Comparison of ENCODE assay signal across 16 cellular contexts in the genomic region with DNA sequence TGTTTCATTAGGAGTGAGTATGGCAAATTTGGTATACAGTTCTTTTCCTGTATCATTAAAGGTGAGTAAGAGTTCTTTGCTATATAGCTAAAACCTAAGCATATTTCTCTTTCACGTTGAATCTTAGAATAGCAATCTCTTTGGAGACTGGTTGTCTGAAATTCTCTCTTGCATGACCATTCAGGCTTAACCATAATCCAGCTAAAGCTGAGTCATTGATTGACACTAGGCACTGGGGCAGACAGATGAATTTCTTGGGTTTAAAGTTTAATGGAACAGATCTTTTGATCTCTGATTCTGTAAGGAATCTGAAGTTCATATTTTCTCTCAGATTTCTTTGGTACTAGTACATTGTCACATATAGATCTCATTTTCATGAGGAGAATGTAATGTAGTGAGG.
"Had no signal": no experiment of that assay in that cellular context is flagged by ENCODE, and none has a peak within 500 bp of the region (broad histone marks: within the 10 kb centered on the region; RNA-seq: fewer than 3 reads in every experiment).

No MANE protein-coding gene starts in this region.

- H3K4me1 Mint-ChIP-seq: activated naive CD8-positive, alpha-beta T cell treated with anti-CD3 and anti-CD28 coated beads, Interleukin-2, amount 10 ng/mL, durations not matched to agents 7 days and 5 days; nephron progenitor cell had no signal

- H3K9me3 Mint-ChIP-seq: activated naive CD8-positive, alpha-beta T cell treated with anti-CD3 and anti-CD28 coated beads, Interleukin-2, amount 10 ng/mL, durations not matched to agents 7 days and 5 days had no signal

- H3K4me3 Mint-ChIP-seq: activated naive CD8-positive, alpha-beta T cell treated with anti-CD3 and anti-CD28 coated beads, Interleukin-2, amount 10 ng/mL, durations not matched to agents 7 days and 5 days; effector memory CD8-positive, alpha-beta T cell; nephron progenitor cell had no signal

- ATAC-seq: activated CD4-positive, CD25-positive, alpha-beta regulatory T cell treated with anti-CD3 and anti-CD28 coated beads, Interleukin-2, amount 50 U/mL, for 24 hours; effector memory CD8-positive, alpha-beta T cell; right cardiac atrium; stimulated activated naive CD8-positive, alpha-beta T cell treated with anti-CD3 and anti-CD28 coated beads, Interleukin-15, Interleukin-2, amounts not matched to agents 100 U/mL and 50 U/mL, for 24 hours had no signal

- H3K36me3 Mint-ChIP-seq: activated naive CD8-positive, alpha-beta T cell treated with anti-CD3 and anti-CD28 coated beads, Interleukin-2, amount 10 ng/mL, durations not matched to agents 7 days and 5 days had no signal

- DNase-seq: activated CD4-positive, alpha-beta T cell treated with anti-CD3 and anti-CD28 coated beads, Interleukin-2, amount 50 U/mL, for 1 hour; activated CD8-positive, alpha-beta memory T cell treated with anti-CD3 and anti-CD28 coated beads for 24 hours; activated naive CD8-positive, alpha-beta T cell treated with anti-CD3 and anti-CD28 coated beads, Interleukin-2, amount 10 ng/mL, durations not matched to agents 7 days and 5 days; anterior cingulate cortex; dermis blood vessel endothelial cell; effector memory CD8-positive, alpha-beta T cell; hippocampal formation; nephron progenitor cell; occipital lobe; right cardiac atrium; small intestine; stimulated activated CD4-positive, alpha-beta T cell treated with anti-CD3 and anti-CD28 coated beads, Interleukin-4, amount 100 ng/mL, for 4 hours; stimulated activated CD8-positive, alpha-beta memory T cell treated with anti-CD3 and anti-CD28 coated beads, Interleukin-4, amount 100 ng/mL, for 48 hours; stimulated activated naive CD8-positive, alpha-beta T cell treated with anti-CD3 and anti-CD28 coated beads, Interleukin-15, Interleukin-2, amounts not matched to agents 100 U/mL and 50 U/mL, for 24 hours; transverse colon had no signal

- H3K27ac Mint-ChIP-seq: activated naive CD8-positive, alpha-beta T cell treated with anti-CD3 and anti-CD28 coated beads, Interleukin-2, amount 10 ng/mL, durations not matched to agents 7 days and 5 days; effector memory CD8-positive, alpha-beta T cell; nephron progenitor cell had no signal
